18 cellular contexts compared by ENCODE assay signal in genomic region chr2:98501896-98502295, GRCh38. TPM values are rescaled to one million over a fixed set of nuclear protein-coding genes. Genes with fewer than 3 reads are reported as not detected.
DNase-seq lines count a peak whose midpoint lies in the region; ATAC-seq, FAIRE-seq and TF ChIP-seq lines count a peak whose summit lies in the region.
"Had no signal": no experiment of that assay in that cellular context is flagged by ENCODE, and none has a peak within 500 bp of the region (broad histone marks: within the 10 kb centered on the region; RNA-seq: fewer than 3 reads in every experiment).

No MANE protein-coding gene starts in this region.

- peaks cover 63 to 90% (median 77%) of the 10 kb centered on the region in 4 donors for H3K4me1 ChIP-seq in esophagus muscularis mucosa
- H3K4me1 ChIP-seq in neuronal stem cell (ENCODE audit: control insufficient read depth in 2 of 2, insufficient read depth in 1 of 2, low read depth in 1 of 2, low read length in 2 of 2): peaks cover 12 to 40% of the 10 kb centered on the region in 2 donors
- peaks cover 0 to 21% (median 11%) of the 10 kb centered on the region in 3 donors for H3K4me1 ChIP-seq in pancreas

- H3K4me1 Mint-ChIP-seq in WTC11: peaks cover 16% of the 10 kb centered on the region

- H2BK5ac ChIP-seq in neuronal stem cell (ENCODE audit: low read length): no peak overlapping the region

- TF ChIP-seq POLR2A in GM12892 (IDR thresholded peaks at IDR 0.05; ENCODE audit: low read depth, low read length) (0 out of 2 replicates have a peak, but pooled peaks have one; percentile 30), esophagus muscularis mucosa (IDR thresholded peaks at IDR 0.05; ENCODE audit: low read depth) (no peak), H54 (IDR thresholded peaks at IDR 0.05; ENCODE audit: low read depth, low read length) (no peak)

- H3K36me3 Mint-ChIP-seq in WTC11: peaks cover 20% of the 10 kb centered on the region

- no peak overlapping the region for H3K4me3 Mint-ChIP-seq in WTC11
- H3K4me3 Mint-ChIP-seq: stimulated activated memory B cell treated with anti-CD40 and anti-IgM and Interleukin-4, amounts not matched to agents 10 μg/mL and 1 μg/mL and 100 μg/mL, for 72 hours had no signal

- no peak for ATAC-seq in WTC11
- no peak for ATAC-seq in pancreas
- ATAC-seq in GM18517 (IDR thresholded peaks at IDR 0.05; ENCODE audit: unreplicated experiment): no peak
- ATAC-seq: stimulated activated memory B cell treated with anti-CD40 and anti-IgM and Interleukin-4, amounts not matched to agents 10 μg/mL and 1 μg/mL and 100 μg/mL, for 72 hours had no signal

- no peak for TF ChIP-seq EP300 in esophagus muscularis mucosa (IDR thresholded peaks at IDR 0.05)

- H3K9ac ChIP-seq in neuronal stem cell (ENCODE audit: low read depth, low read length, poor library complexity): no peak overlapping the region

- H3K27me3 ChIP-seq in esophagus muscularis mucosa: no peaks in the 10 kb centered on the region
- H3K27me3 ChIP-seq in neuronal stem cell (ENCODE audit: control insufficient read depth in 3 of 3, insufficient read depth in 3 of 3, low read depth in 1 of 3, low read length in 3 of 3): no peaks in the 10 kb centered on the region
- no peaks in the 10 kb centered on the region for H3K27me3 ChIP-seq in pancreas
- H3K27me3 ChIP-seq: heart right ventricle, upper lobe of left lung had no signal

- CTCF ChIA-PET in WTC11 (lab: Charles Lee): interaction anchor here (1.1 kb wide), 1 partner anchor 14 kb away, joined by 4 read pairs; no protein-coding TSS in a partner anchor

- TF ChIP-seq CTCF in WTC11 (IDR thresholded peaks at IDR 0.05): no peak
- TF ChIP-seq CTCF in esophagus muscularis mucosa (IDR thresholded peaks at IDR 0.05): no peak
- TF ChIP-seq CTCF in pancreas (IDR thresholded peaks at IDR 0.05): no peak

- H4K91ac ChIP-seq in neuronal stem cell (ENCODE audit: low read depth, low read length, poor library complexity): no peak overlapping the region

- peaks cover 17% of the 10 kb centered on the region for H3K9me3 Mint-ChIP-seq in WTC11

- H3K27me3 Mint-ChIP-seq in WTC11 (ENCODE audit: low read depth): no peaks in the 10 kb centered on the region
- H3K27me3 Mint-ChIP-seq: stimulated activated memory B cell treated with anti-CD40 and anti-IgM and Interleukin-4, amounts not matched to agents 10 μg/mL and 1 μg/mL and 100 μg/mL, for 72 hours had no signal

- peak overlapping the region; percentile 30; the same call in 1 of the 2 replicates for H3K27ac Mint-ChIP-seq in WTC11
- H3K27ac Mint-ChIP-seq: stimulated activated memory B cell treated with anti-CD40 and anti-IgM and Interleukin-4, amounts not matched to agents 10 μg/mL and 1 μg/mL and 100 μg/mL, for 72 hours had no signal

- no peak overlapping the region for H3K4me2 ChIP-seq in neuronal stem cell (ENCODE audit: insufficient read depth, low read length, poor library complexity, severe bottlenecking)

- H3K4me3 ChIP-seq in esophagus muscularis mucosa (no peak overlapping the region), neuronal stem cell (ENCODE audit: low read length in 2 of 2) (no peak overlapping the region), pancreas (no peak overlapping the region)
- H3K4me3 ChIP-seq: heart right ventricle, upper lobe of left lung had no signal

- H3K79me1 ChIP-seq in neuronal stem cell (ENCODE audit: low read depth, low read length): no peaks in the 10 kb centered on the region

- H4K8ac ChIP-seq in neuronal stem cell (ENCODE audit: low read depth, low read length): no peak overlapping the region

- no peak overlapping the region for H2BK15ac ChIP-seq in neuronal stem cell (ENCODE audit: low read length)

- H3K23ac ChIP-seq in neuronal stem cell (ENCODE audit: low read depth, low read length, poor library complexity): no peak overlapping the region

- H2BK12ac ChIP-seq in neuronal stem cell (ENCODE audit: low read length): no peak overlapping the region

- H2AK5ac ChIP-seq in neuronal stem cell (ENCODE audit: low read depth, low read length): no peak overlapping the region

- H3K4ac ChIP-seq in neuronal stem cell (ENCODE audit: low read length): no peak overlapping the region

- DNase-seq in GM12892 (ENCODE audit: insufficient read length): no peak
- DNase-seq in WTC11 (ENCODE audit: low spot score): no peak
- no peak for DNase-seq in esophagus muscularis mucosa (ENCODE audit: extremely low spot score)
- DNase-seq in neuronal stem cell (ENCODE audit: low spot score): no peak
- no peak for DNase-seq in pancreas
- no peak for DNase-seq in H54 (ENCODE audit: insufficient read length, low spot score)
- DNase-seq in activated naive CD4-positive, alpha-beta T cell treated with anti-CD3 and anti-CD28 coated beads, Interleukin-2, amount 50 U/mL, for 16 hours: no peak
- DNase-seq: activated CD4-positive, alpha-beta T cell treated with anti-CD3 and anti-CD28 coated beads, Interleukin-2, amount 50 U/mL, for 1 hour; aorta; heart right ventricle; MV-4-11; NCI-H2081 treated with DMSO at 0.1 percent for 48 hours; NCI-H524; T1000; upper lobe of left lung had no signal

- H3K36me3 ChIP-seq in esophagus muscularis mucosa (no peaks in the 10 kb centered on the region), neuronal stem cell (replicated peaks in 1 of 2; ENCODE audit: control insufficient read depth in 2 of 2, insufficient read depth in 2 of 2, low read length in 2 of 2) (no peaks in the 10 kb centered on the region), pancreas (no peaks in the 10 kb centered on the region)
- H3K36me3 ChIP-seq: heart right ventricle, upper lobe of left lung had no signal

- 100% methylated on average over 3 of the region's 3 CpGs for WGBS in esophagus muscularis mucosa
- WGBS in neuronal stem cell (ENCODE audit: extremely low coverage in 2 of 2, insufficient read length in 2 of 2, insufficient replicate concordance in 1 of 2), 2 donors: no CpG with 5 or more reads among the region's 3 CpGs
- WGBS in pancreas, 2 donors: 94 to 96% methylated on average over 3 of the region's 3 CpGs

- intact Hi-C loops in esophagus muscularis mucosa (cut with DNase I): no loop called here
- intact Hi-C loops in pancreas (cut with DNase I): no loop called here

- no peak overlapping the region for H2AFZ ChIP-seq in neuronal stem cell (ENCODE audit: low read length)

- POLR2A ChIA-PET in WTC11 (lab: Charles Lee): no interaction called here

- H3K14ac ChIP-seq in neuronal stem cell (ENCODE audit: low read length): no peak overlapping the region

- peak overlapping the region; percentile 28 for H3K18ac ChIP-seq in neuronal stem cell (ENCODE audit: low read length)

- no peak overlapping the region for H2BK120ac ChIP-seq in neuronal stem cell (ENCODE audit: low read depth, low read length)

- H3K27ac ChIP-seq in esophagus muscularis mucosa (replicated peaks in 1 of 4) (peak overlapping the region; percentile 60 to 85 (median 68)), neuronal stem cell (replicated peaks; ENCODE audit: low read length) (no peak overlapping the region), pancreas (no peak overlapping the region)
- H3K27ac ChIP-seq: upper lobe of left lung had no signal

- H3K9me3 ChIP-seq in esophagus muscularis mucosa (no peaks in the 10 kb centered on the region), neuronal stem cell (replicated peaks in 1 of 2; ENCODE audit: control insufficient read depth in 2 of 2, insufficient read depth in 1 of 2, low read depth in 1 of 2, low read length in 2 of 2) (peaks cover 1 to 17% of the 10 kb centered on the region in 2 donors), pancreas (no peaks in the 10 kb centered on the region)

- no peak for FAIRE-seq in GM12892 (lab: Jason Lieb, UNC)
- no peak for FAIRE-seq in pancreas (lab: Jason Lieb, UNC)
- no peak for FAIRE-seq in H54 (lab: Jason Lieb, UNC)
- FAIRE-seq: islet of Langerhans had no signal

TF ChIP-seq in WTC11, 78 proteins besides CTCF, POLR2A, EP300 and RAD21 (continues in another document):
- no peak for TF ChIP-seq MYBL2 (CRISPR knock-in tag; IDR thresholded peaks at IDR 0.05)
- TF ChIP-seq, protein P1, sequence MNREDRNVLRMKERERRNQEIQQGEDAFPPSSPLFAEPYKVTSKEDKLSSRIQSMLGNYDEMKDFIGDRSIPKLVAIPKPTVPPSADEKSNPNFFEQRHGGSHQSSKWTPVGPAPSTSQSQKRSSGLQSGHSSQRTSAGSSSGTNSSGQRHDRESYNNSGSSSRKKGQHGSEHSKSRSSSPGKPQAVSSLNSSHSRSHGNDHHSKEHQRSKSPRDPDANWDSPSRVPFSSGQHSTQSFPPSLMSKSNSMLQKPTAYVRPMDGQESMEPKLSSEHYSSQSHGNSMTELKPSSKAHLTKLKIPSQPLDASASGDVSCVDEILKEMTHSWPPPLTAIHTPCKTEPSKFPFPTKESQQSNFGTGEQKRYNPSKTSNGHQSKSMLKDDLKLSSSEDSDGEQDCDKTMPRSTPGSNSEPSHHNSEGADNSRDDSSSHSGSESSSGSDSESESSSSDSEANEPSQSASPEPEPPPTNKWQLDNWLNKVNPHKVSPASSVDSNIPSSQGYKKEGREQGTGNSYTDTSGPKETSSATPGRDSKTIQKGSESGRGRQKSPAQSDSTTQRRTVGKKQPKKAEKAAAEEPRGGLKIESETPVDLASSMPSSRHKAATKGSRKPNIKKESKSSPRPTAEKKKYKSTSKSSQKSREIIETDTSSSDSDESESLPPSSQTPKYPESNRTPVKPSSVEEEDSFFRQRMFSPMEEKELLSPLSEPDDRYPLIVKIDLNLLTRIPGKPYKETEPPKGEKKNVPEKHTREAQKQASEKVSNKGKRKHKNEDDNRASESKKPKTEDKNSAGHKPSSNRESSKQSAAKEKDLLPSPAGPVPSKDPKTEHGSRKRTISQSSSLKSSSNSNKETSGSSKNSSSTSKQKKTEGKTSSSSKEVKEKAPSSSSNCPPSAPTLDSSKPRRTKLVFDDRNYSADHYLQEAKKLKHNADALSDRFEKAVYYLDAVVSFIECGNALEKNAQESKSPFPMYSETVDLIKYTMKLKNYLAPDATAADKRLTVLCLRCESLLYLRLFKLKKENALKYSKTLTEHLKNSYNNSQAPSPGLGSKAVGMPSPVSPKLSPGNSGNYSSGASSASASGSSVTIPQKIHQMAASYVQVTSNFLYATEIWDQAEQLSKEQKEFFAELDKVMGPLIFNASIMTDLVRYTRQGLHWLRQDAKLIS (CRISPR knock-in tag; IDR thresholded peaks at IDR 0.05; ENCODE audit: borderline replicate concordance): no peak

RNA-seq across cellular contexts. Expression of gene INPP4A, which starts 57.2 kb away (rescaled TPM):
- polyA plus RNA-seq in GM12892 (2012; ENCODE audit: missing spikeins): 22.2 TPM
- total RNA-seq in WTC11 (2021) (31.7 to 38.3 TPM (median 33.4 TPM) in 3 replicates), esophagus muscularis mucosa (10 to 100 TPM; 30.7 to 58.9 (median 39.4) TPM), pancreas (10 to 100 TPM in 1 of 6 donors, 1 to 10 TPM in 5; 6.1 to 13.4 (median 7.7) TPM)
- polyA plus RNA-seq in neuronal stem cell (2013, experiment 1 of 2): 13.5 TPM
- polyA plus RNA-seq in neuronal stem cell (2013, experiment 2 of 2): 14.5 TPM
- polyA plus RNA-seq in pancreas: 1 to 10 TPM; 4.0 to 4.9 TPM

Comparison
In these comparisons a context has a peak if more than half of its experiments do, and no peak if none do; other contexts are left out.
1. H3K27ac ChIP-seq: peak in esophagus muscularis mucosa (4 of 4); none in neuronal stem cell (single experiment) and pancreas (0 of 4).